In the genomic region with DNA sequence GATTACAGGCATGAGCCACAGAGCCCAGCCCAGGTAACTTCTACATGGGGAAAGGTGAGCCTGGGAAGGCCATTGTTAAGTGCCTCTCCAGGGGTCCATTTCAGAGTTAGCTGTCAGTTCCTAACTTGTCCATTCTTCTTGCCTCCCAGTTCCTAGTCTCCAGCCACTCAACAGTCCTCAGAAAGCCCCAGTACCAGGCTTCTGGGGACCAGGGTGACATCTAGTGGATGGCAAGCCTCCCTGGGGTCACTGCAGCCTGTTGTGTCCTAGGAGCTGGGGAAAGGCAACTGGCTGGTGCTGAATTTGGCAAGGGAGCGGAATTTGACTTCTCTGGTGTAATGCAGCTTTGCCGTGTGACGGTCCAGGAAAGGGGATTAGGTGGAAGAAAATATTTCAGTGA, we compare ENCODE assay signal across 10 cellular contexts. TPM values are rescaled to one million over a fixed set of nuclear protein-coding genes. Genes with fewer than 3 reads are reported as not detected.
A peak's percentile ranks its signal among the peaks of the same experiment; 100 is the strongest.
DNase-seq lines count a peak whose midpoint lies in the region; ATAC-seq and TF ChIP-seq lines count a peak whose summit lies in the region.
"Had no signal": no experiment of that assay in that cellular context is flagged by ENCODE, and none has a peak within 500 bp of the region (broad histone marks: within the 10 kb centered on the region; RNA-seq: fewer than 3 reads in every experiment).

No MANE protein-coding gene starts in this region.

- DNase-seq in NCI-H748 (lab: John Stamatoyannopoulos, UW; ENCODE audit: unreplicated experiment): peak; percentile 22
- DNase-seq in NCI-H748 treated with DMSO at 0.1 percent for 48 hours (lab: John Stamatoyannopoulos, UW): no peak
- peak; percentile 51 to 54 for DNase-seq in NCI-H526 (lab: John Stamatoyannopoulos, UW)
- peak; percentile 42 for DNase-seq in colonic mucosa
- no peak for DNase-seq in natural killer cell treated with Interleukin-12 subunit alpha and Interleukin-12 subunit beta and Interleukin-15 and Interleukin-18, amount 100 ng/mL, for 72 hours (ENCODE audit: low spot score)
- no peak for DNase-seq in dedifferentiated amniotic fluid mesenchymal stem cell (ENCODE audit: extremely low spot score)
- DNase-seq in prostate gland (ENCODE audit: low spot score): no peak

- no peaks in the 10 kb centered on the region for H3K27me3 Mint-ChIP-seq in natural killer cell treated with Interleukin-12 subunit alpha and Interleukin-12 subunit beta and Interleukin-15 and Interleukin-18, amount 100 ng/mL, for 72 hours

- peaks cover 0 to 12% of the 10 kb centered on the region in 2 donors for H3K4me1 Mint-ChIP-seq in natural killer cell treated with Interleukin-12 subunit alpha and Interleukin-12 subunit beta and Interleukin-15 and Interleukin-18, amount 100 ng/mL, for 72 hours (ENCODE audit: low read depth in 2 of 2)

- 86% methylated on average over 3 of the region's 3 CpGs for WGBS in prostate gland

- no peaks in the 10 kb centered on the region for H3K36me3 Mint-ChIP-seq in natural killer cell treated with Interleukin-12 subunit alpha and Interleukin-12 subunit beta and Interleukin-15 and Interleukin-18, amount 100 ng/mL, for 72 hours

- H3K9ac ChIP-seq in colonic mucosa (ENCODE audit: low read depth in 2 of 2, low read length in 2 of 2): peak overlapping the region in 1 of 2 donors; percentile 12
- H3K9ac ChIP-seq: parathyroid adenoma had no signal

- intact Hi-C loops in colonic mucosa (cut with DNase I) (no loop called here), prostate gland (cut with DNase I) (no loop called here)

- peak overlapping the region; percentile 20 for H3K4me3 Mint-ChIP-seq in natural killer cell treated with Interleukin-12 subunit alpha and Interleukin-12 subunit beta and Interleukin-15 and Interleukin-18, amount 100 ng/mL, for 72 hours

- no peaks in the 10 kb centered on the region for H3K9me3 ChIP-seq in colonic mucosa
- H3K9me3 ChIP-seq in prostate gland: no peaks in the 10 kb centered on the region

- no peaks in the 10 kb centered on the region for H3K9me3 Mint-ChIP-seq in natural killer cell treated with Interleukin-12 subunit alpha and Interleukin-12 subunit beta and Interleukin-15 and Interleukin-18, amount 100 ng/mL, for 72 hours

- H3K27ac ChIP-seq in colonic mucosa (no peak overlapping the region), prostate gland (no peak overlapping the region)
- H3K27ac ChIP-seq: C4-2B, parathyroid adenoma had no signal

- H3K4me3 ChIP-seq in colonic mucosa (no peak overlapping the region), prostate gland (no peak overlapping the region)

- TF ChIP-seq POLR2A in prostate gland (IDR thresholded peaks at IDR 0.05): no peak

- TF ChIP-seq CTCF in colonic mucosa (IDR thresholded peaks at IDR 0.05) (no peak), prostate gland (IDR thresholded peaks at IDR 0.05) (peak in 1 of 4 experiments; percentile 27)

- ATAC-seq in natural killer cell treated with Interleukin-12 subunit alpha and Interleukin-12 subunit beta and Interleukin-15 and Interleukin-18, amount 100 ng/mL, for 72 hours: no peak
- ATAC-seq in GM18517 (IDR thresholded peaks at IDR 0.05; ENCODE audit: unreplicated experiment): no peak

- H3K27me3 ChIP-seq in colonic mucosa (no peaks in the 10 kb centered on the region), prostate gland (replicated peaks; ENCODE audit: insufficient read depth) (no peaks in the 10 kb centered on the region)

- H3K27ac Mint-ChIP-seq in natural killer cell treated with Interleukin-12 subunit alpha and Interleukin-12 subunit beta and Interleukin-15 and Interleukin-18, amount 100 ng/mL, for 72 hours: no peak overlapping the region

- H3K36me3 ChIP-seq in colonic mucosa: no peaks in the 10 kb centered on the region
- no peaks in the 10 kb centered on the region for H3K36me3 ChIP-seq in prostate gland

- no peaks in the 10 kb centered on the region for H3K4me1 ChIP-seq in colonic mucosa
- no peaks in the 10 kb centered on the region for H3K4me1 ChIP-seq in prostate gland (replicated peaks)
- H3K4me1 ChIP-seq: parathyroid adenoma had no signal

RNA-seq across cellular contexts. Expression of a gene that starts 2.1 kb away (rescaled TPM):
- under 1 TPM in 1 of 2 donors, not detected in 1; 0.24 TPM for total RNA-seq in colonic mucosa
- under 1 TPM in 1 of 2 donors, not detected in 1; 0.59 TPM for total RNA-seq in natural killer cell treated with Interleukin-12 subunit alpha and Interleukin-12 subunit beta and Interleukin-15 and Interleukin-18, amount 100 ng/mL, for 72 hours
- total RNA-seq in prostate gland: not detected

RNA-seq across cellular contexts. Expression of a gene that starts 17.0 kb away (rescaled TPM):
- under 1 TPM in 1 of 2 donors, not detected in 1; 0.40 TPM for total RNA-seq in colonic mucosa
- total RNA-seq in natural killer cell treated with Interleukin-12 subunit alpha and Interleukin-12 subunit beta and Interleukin-15 and Interleukin-18, amount 100 ng/mL, for 72 hours: under 1 TPM in 1 of 2 donors, not detected in 1; 0.36 TPM
- 10 to 100 TPM in 1 of 2 donors, not detected in 1; 25.7 TPM for total RNA-seq in prostate gland

RNA-seq across cellular contexts. Expression of a gene that starts 28.6 kb away (rescaled TPM):
- 10 to 100 TPM in 1 of 2 donors, 1 to 10 TPM in 1; 9.9 to 40.7 TPM for total RNA-seq in colonic mucosa
- 100 to 1,000 TPM in 1 of 2 donors, 10 to 100 TPM in 1; 42.5 to 193 TPM for total RNA-seq in natural killer cell treated with Interleukin-12 subunit alpha and Interleukin-12 subunit beta and Interleukin-15 and Interleukin-18, amount 100 ng/mL, for 72 hours
- total RNA-seq in prostate gland: 10 to 100 TPM; 47.6 to 50.8 TPM

RNA-seq across cellular contexts. Expression of a gene that starts 55.2 kb away (rescaled TPM):
- total RNA-seq in colonic mucosa: 10 to 100 TPM in 1 of 2 donors, 1 to 10 TPM in 1; 1.9 to 11.1 TPM
- 1 to 10 TPM in 1 of 2 donors, not detected in 1; 1.4 TPM for total RNA-seq in natural killer cell treated with Interleukin-12 subunit alpha and Interleukin-12 subunit beta and Interleukin-15 and Interleukin-18, amount 100 ng/mL, for 72 hours
- total RNA-seq in prostate gland: 1 to 10 TPM in 1 of 2 donors, not detected in 1; 2.6 TPM

Comparison
In these comparisons a context has a peak if more than half of its experiments do, and no peak if none do; other contexts are left out.
1. DNase-seq: peak in NCI-H748 (single experiment), NCI-H526 (2 of 2) and colonic mucosa (single experiment); none in NCI-H748 treated with DMSO at 0.1 percent for 48 hours (single experiment), natural killer cell treated with Interleukin-12 subunit alpha and Interleukin-12 subunit beta and Interleukin-15 and Interleukin-18, amount 100 ng/mL, for 72 hours (single experiment), dedifferentiated amniotic fluid mesenchymal stem cell (single experiment) and prostate gland (single experiment).